ENCODE assay signal across 7 cellular contexts in the genomic region with DNA sequence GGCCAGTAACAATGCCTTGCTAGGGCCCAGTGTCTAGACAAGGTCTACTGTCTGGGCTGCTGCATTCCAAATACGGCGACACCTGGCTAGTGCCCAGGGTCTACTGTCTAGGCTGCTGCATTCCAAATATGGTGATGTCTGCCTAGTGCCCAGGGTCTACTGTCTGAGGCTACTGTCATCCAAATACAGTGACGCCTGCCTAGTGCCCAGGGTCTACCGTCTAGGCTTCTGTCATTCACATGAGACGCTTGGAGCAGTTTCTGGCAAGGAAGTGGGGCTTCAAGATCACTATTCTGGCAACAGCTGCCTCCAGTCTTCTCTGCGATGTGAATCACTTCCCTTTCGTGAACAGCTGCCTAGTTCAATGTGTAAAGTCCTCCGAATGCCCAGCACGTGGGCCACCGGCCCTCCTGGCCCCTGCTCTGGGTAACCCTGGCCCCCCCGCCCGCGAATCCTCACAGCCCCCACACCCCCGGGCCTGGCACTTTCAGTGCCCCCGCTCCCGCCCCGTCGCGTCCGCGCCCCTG. TPM values are rescaled to one million over a fixed set of nuclear protein-coding genes. Genes with fewer than 3 reads are reported as not detected.
A peak's percentile ranks its signal among the peaks of the same experiment; 100 is the strongest.
DNase-seq lines count a peak whose midpoint lies in the region; ATAC-seq and TF ChIP-seq lines count a peak whose summit lies in the region.

No MANE protein-coding gene starts in this region.

- peak overlapping the region; percentile 80 for H3K27ac Mint-ChIP-seq in activated CD4-positive, alpha-beta memory T cell treated with anti-CD3 and anti-CD28 coated beads, Interleukin-2, amount 10 ng/mL, durations not matched to agents 7 days and 5 days

- TF ChIP-seq CTCF in GM10266 (IDR thresholded peaks at IDR 0.05; ENCODE audit: control insufficient read depth, insufficient read depth, low read depth, missing control alignments) (no peak), parathyroid adenoma (IDR thresholded peaks at IDR 0.05) (no peak)

- peaks cover 2% of the 10 kb centered on the region for H3K36me3 Mint-ChIP-seq in activated CD4-positive, alpha-beta memory T cell treated with anti-CD3 and anti-CD28 coated beads, Interleukin-2, amount 10 ng/mL, durations not matched to agents 7 days and 5 days (ENCODE audit: low read depth)

- intact Hi-C loops in Right ventricle myocardium superior (cut with DNase I), result no loop called here

- no peaks in the 10 kb centered on the region for H3K9me3 ChIP-seq in parathyroid adenoma (ENCODE audit: control insufficient read depth, low read length)

- CTCF ChIA-PET in activated CD4-positive, alpha-beta memory T cell treated with anti-CD3 and anti-CD28 coated beads, Interleukin-2, amount 10 ng/mL, durations not matched to agents 7 days and 5 days (lab: Charles Lee), result interaction anchor here (1.0 to 2.6 kb wide), 7 partner anchors 8 to 21 kb away, joined by 3 to 27 read pairs (median 6); partner anchors contain the start of genes ACOX3 and TRMT44

- peak overlapping the region; percentile 72 for H3K4me3 ChIP-seq in parathyroid adenoma (ENCODE audit: low read depth, low read length)

- peak overlapping the region; percentile 33 for H3K27ac ChIP-seq in parathyroid adenoma

- peaks cover 4% of the 10 kb centered on the region for H3K79me2 ChIP-seq in parathyroid adenoma

- H2AFZ ChIP-seq in parathyroid adenoma, result peak overlapping the region; percentile 81

- no peaks in the 10 kb centered on the region for H3K9me3 Mint-ChIP-seq in activated CD4-positive, alpha-beta memory T cell treated with anti-CD3 and anti-CD28 coated beads, Interleukin-2, amount 10 ng/mL, durations not matched to agents 7 days and 5 days

- H3K4me2 ChIP-seq in parathyroid adenoma (ENCODE audit: low read length), result peak overlapping the region; percentile 82

- peak; percentile 48 for DNase-seq in GM10266 (ENCODE audit: extremely low spot score)
- peak; percentile 20 for DNase-seq in HuH-7 (ENCODE audit: low spot score)
- no peak for DNase-seq in activated CD4-positive, alpha-beta memory T cell treated with anti-CD3 and anti-CD28 coated beads, Interleukin-2, amount 10 ng/mL, durations not matched to agents 7 days and 5 days
- DNase-seq in Right ventricle myocardium superior, result no peak
- DNase-seq in NK-92 treated with Interleukin-12 subunit alpha and Interleukin-12 subunit beta, amount 100 ng/mL, for 24 hours (lab: John Stamatoyannopoulos, UW), result no peak

- no peak overlapping the region for H3K9ac ChIP-seq in parathyroid adenoma

- no peaks in the 10 kb centered on the region for H3K27me3 Mint-ChIP-seq in activated CD4-positive, alpha-beta memory T cell treated with anti-CD3 and anti-CD28 coated beads, Interleukin-2, amount 10 ng/mL, durations not matched to agents 7 days and 5 days

- peak overlapping the region; percentile 95 for H3K4me3 Mint-ChIP-seq in activated CD4-positive, alpha-beta memory T cell treated with anti-CD3 and anti-CD28 coated beads, Interleukin-2, amount 10 ng/mL, durations not matched to agents 7 days and 5 days

- no peaks in the 10 kb centered on the region for H3K36me3 ChIP-seq in parathyroid adenoma (ENCODE audit: control insufficient read depth, insufficient read depth, low read length)

- H3K27me3 ChIP-seq in parathyroid adenoma (ENCODE audit: control insufficient read depth, insufficient read depth, low read length), result no peaks in the 10 kb centered on the region

- H3K4me1 ChIP-seq in parathyroid adenoma, result no peaks in the 10 kb centered on the region

- POLR2A ChIA-PET in activated CD4-positive, alpha-beta memory T cell treated with anti-CD3 and anti-CD28 coated beads, Interleukin-2, amount 10 ng/mL, durations not matched to agents 7 days and 5 days (lab: Charles Lee), result interaction anchor here (0.9 to 4.0 kb wide), 3 partner anchors 8 to 229 kb away, joined by 4 to 43 read pairs (median 5); partner anchors contain the start of genes ACOX3, SH3TC1 and TRMT44

- peaks cover 18% of the 10 kb centered on the region for H3K4me1 Mint-ChIP-seq in activated CD4-positive, alpha-beta memory T cell treated with anti-CD3 and anti-CD28 coated beads, Interleukin-2, amount 10 ng/mL, durations not matched to agents 7 days and 5 days

- ATAC-seq in GM21717 (IDR thresholded peaks at IDR 0.05; ENCODE audit: unreplicated experiment), result peak; percentile 56
- ATAC-seq in Right ventricle myocardium superior (ENCODE audit: poor library complexity), result peak; percentile 71

RNA-seq across cellular contexts. Expression of gene ACOX3, which starts 12.7 kb away (rescaled TPM):
- total RNA-seq in activated CD4-positive, alpha-beta memory T cell treated with anti-CD3 and anti-CD28 coated beads, Interleukin-2, amount 10 ng/mL, durations not matched to agents 7 days and 5 days, result 10 to 100 TPM; 16.8 to 17.7 TPM
- total RNA-seq in Right ventricle myocardium superior, result 22.5 TPM

RNA-seq across cellular contexts. Expression of gene TRMT44, which starts 12.8 kb away (rescaled TPM):
- total RNA-seq in activated CD4-positive, alpha-beta memory T cell treated with anti-CD3 and anti-CD28 coated beads, Interleukin-2, amount 10 ng/mL, durations not matched to agents 7 days and 5 days, result 10 to 100 TPM; 15.7 to 17.8 TPM
- total RNA-seq in Right ventricle myocardium superior, result 8.4 TPM

Comparison
In these comparisons a context has a peak if more than half of its experiments do, and no peak if none do; other contexts are left out.
1. DNase-seq: peak in GM10266 (single experiment) and HuH-7 (single experiment); none in activated CD4-positive, alpha-beta memory T cell treated with anti-CD3 and anti-CD28 coated beads, Interleukin-2, amount 10 ng/mL, durations not matched to agents 7 days and 5 days (single experiment), Right ventricle myocardium superior (single experiment) and NK-92 treated with Interleukin-12 subunit alpha and Interleukin-12 subunit beta, amount 100 ng/mL, for 24 hours (single experiment).